ENCODE assay signal across 1 cellular context in genomic region chr11:13986695-13987094, GRCh38. TPM values are rescaled to one million over a fixed set of nuclear protein-coding genes. Genes with fewer than 3 reads are reported as not detected.
"Had no signal": no experiment of that assay in that cellular context is flagged by ENCODE, and none has a peak within 500 bp of the region (broad histone marks: within the 10 kb centered on the region; RNA-seq: fewer than 3 reads in every experiment).

No MANE protein-coding gene starts in this region.

RNA-seq across cellular contexts. Expression of gene SPON1, which starts 24.2 kb away (rescaled TPM):
- total RNA-seq: HFFc6 had no signal
